ENCODE assay signal across 28 cellular contexts in genomic region chr4:1027916-1028240, GRCh38. TPM values are rescaled to one million over a fixed set of nuclear protein-coding genes. Genes with fewer than 3 reads are reported as not detected.
DNase-seq lines count a peak whose midpoint lies in the region; ATAC-seq, FAIRE-seq and TF ChIP-seq lines count a peak whose summit lies in the region.
"Had no signal": no experiment of that assay in that cellular context is flagged by ENCODE, and none has a peak within 500 bp of the region (broad histone marks: within the 10 kb centered on the region; RNA-seq: fewer than 3 reads in every experiment).

No MANE protein-coding gene starts in this region.

- H3K4me1 ChIP-seq in PC-9 (replicated peaks; ENCODE audit: insufficient read depth) (no peaks in the 10 kb centered on the region), endothelial cell of umbilical vein (ENCODE audit: control insufficient read depth, extremely low read depth, insufficient read depth, low read length) (no peaks in the 10 kb centered on the region), upper lobe of right lung (no peaks in the 10 kb centered on the region)
- H3K4me1 ChIP-seq: HAP-1, prostate gland, sigmoid colon had no signal

- H3K79me2 ChIP-seq in PC-9 (ENCODE audit: low read depth), result no peaks in the 10 kb centered on the region
- H3K79me2 ChIP-seq in endothelial cell of umbilical vein (ENCODE audit: control insufficient read depth, insufficient read depth, low read length), result no peaks in the 10 kb centered on the region

- BruUV-seq in PC-9 (replicated peaks; lab: Mats Ljungman, UMichigan) (TSS peak; percentile 9), endothelial cell of umbilical vein (replicated peaks; lab: Mats Ljungman, UMichigan) (no TSS peak)

- TF ChIP-seq CTCF in PC-9 (conservative IDR thresholded peaks at IDR 0.05) (no peak), endothelial cell of umbilical vein (IDR thresholded peaks at IDR 0.05; ENCODE audit: extremely low read depth in 1 of 2, insufficient read depth in 1 of 2, low read depth in 1 of 2, low read length in 2 of 2) (no peak), upper lobe of right lung (IDR thresholded peaks at IDR 0.05) (no peak)

- no peak overlapping the region for H3K9ac ChIP-seq in endothelial cell of umbilical vein (replicated peaks; ENCODE audit: extremely low read depth, insufficient read depth, low read length)

- H3K9me3 ChIP-seq in PC-9 (ENCODE audit: insufficient read depth, low read depth) (no peaks in the 10 kb centered on the region), endothelial cell of umbilical vein (replicated peaks; ENCODE audit: control insufficient read depth, insufficient read depth, low read length) (no peaks in the 10 kb centered on the region), upper lobe of right lung (no peaks in the 10 kb centered on the region)
- H3K9me3 ChIP-seq: esophagus squamous epithelium, HAP-1, heart left ventricle, prostate gland, sigmoid colon, tibial artery had no signal

- H3K9me2 ChIP-seq in PC-9 (ENCODE audit: insufficient read depth), result no peaks in the 10 kb centered on the region

- H3K9me1 ChIP-seq in endothelial cell of umbilical vein (replicated peaks; ENCODE audit: control insufficient read depth, extremely low read depth, insufficient read depth, low read length), result no peaks in the 10 kb centered on the region

- FAIRE-seq in endothelial cell of umbilical vein (lab: Jason Lieb, UNC) (no peak), urothelium cell line (lab: Jason Lieb, UNC) (no peak)
- FAIRE-seq: endometrium, kidney had no signal

- intact Hi-C loops in PC-9 (cut with micrococcal nuclease; ENCODE audit: unreplicated experiment), result no loop called here
- intact Hi-C loops in endothelial cell of umbilical vein (cut with micrococcal nuclease), result no loop called here
- intact Hi-C loops in upper lobe of right lung (cut with DNase I), result no loop called here

- TF ChIP-seq POLR2A in endothelial cell of umbilical vein (IDR thresholded peaks at IDR 0.05; ENCODE audit: low read depth, low read length), result peak; percentile 17

- peaks cover 20% of the 10 kb centered on the region; the same call in 1 of the 2 replicates for H3F3A ChIP-seq in PC-9 (ENCODE audit: insufficient read depth, low read depth)

- CTCF ChIA-PET in PC-9 (lab: Charles Lee) (no interaction called here), endothelial cell of umbilical vein (lab: Charles Lee) (no interaction called here)

- no peak overlapping the region for H3K4me2 ChIP-seq in PC-9
- H3K4me2 ChIP-seq in endothelial cell of umbilical vein (ENCODE audit: insufficient read depth, low read length), result no peak overlapping the region

- ATAC-seq in upper lobe of right lung, result peak; percentile 3
- ATAC-seq: heart left ventricle had no signal

- dilution Hi-C loops in endothelial cell of umbilical vein (cut with MboI; ENCODE audit: extremely low pct_ligation_motif_present, low sequenced_read_pairs), result no loop called here

- no peak for DNase-seq in PC-9
- no peak for DNase-seq in endothelial cell of umbilical vein (ENCODE audit: low read depth, low spot score)
- no peak for DNase-seq in upper lobe of right lung
- no peak for DNase-seq in stimulated activated naive CD4-positive, alpha-beta T cell treated with Interleukin-2 at 50 U/mL for 16 hours (lab: John Stamatoyannopoulos, UW)
- no peak for DNase-seq in urothelium cell line (ENCODE audit: low spot score)
- DNase-seq: activated CD4-positive, alpha-beta memory T cell treated with anti-CD3 and anti-CD28 coated beads, Interleukin-2, amount 10 ng/mL, durations not matched to agents 7 days and 5 days; activated naive CD4-positive, alpha-beta T cell treated with anti-CD3 and anti-CD28 coated beads, Interleukin-2, amount 50 U/mL, for 16 hours; COR-L47; esophagus squamous epithelium; foreskin melanocyte; heart left ventricle; kidney; midbrain; naive B cell; NCI-H1048; NCI-H446; NCI-H748 treated with DMSO at 0.1 percent for 48 hours; nucleus accumbens; Peyer's patch; SHP77 treated with DMSO at 0.1 percent for 48 hours; sigmoid colon; stimulated activated CD4-positive, alpha-beta T cell treated with anti-CD3 and anti-CD28 coated beads, Interleukin-12 subunit alpha, Interleukin-12 subunit beta, amount 100 ng/mL, for 4 hours; stimulated activated CD4-positive, alpha-beta T cell treated with anti-CD3 and anti-CD28 coated beads, Interleukin-2, amount 100 ng/mL, for 48 hours; tibial artery had no signal

- H4K20me1 ChIP-seq in PC-9 (ENCODE audit: insufficient read depth) (no peaks in the 10 kb centered on the region), endothelial cell of umbilical vein (replicated peaks; ENCODE audit: control insufficient read depth, extremely low read depth, insufficient read depth, low read length) (no peaks in the 10 kb centered on the region)

- H3K4me3 ChIP-seq in PC-9 (no peak overlapping the region), endothelial cell of umbilical vein (replicated peaks in 1 of 3; ENCODE audit: insufficient read depth in 1 of 3, low read depth in 1 of 3, low read length in 3 of 3) (no peak overlapping the region), upper lobe of right lung (no peak overlapping the region)
- H3K4me3 ChIP-seq: esophagus squamous epithelium, HAP-1, heart left ventricle, Peyer's patch, prostate gland, sigmoid colon, tibial artery had no signal

- no peak overlapping the region for H3K27ac ChIP-seq in PC-9
- no peak overlapping the region for H3K27ac ChIP-seq in endothelial cell of umbilical vein (ENCODE audit: insufficient read depth, low read depth, low read length)
- no peak overlapping the region for H3K27ac ChIP-seq in upper lobe of right lung
- H3K27ac ChIP-seq: C4-2B, esophagus squamous epithelium, heart left ventricle, Peyer's patch, prostate gland, sigmoid colon, tibial artery had no signal

- no peak overlapping the region for H2AFZ ChIP-seq in PC-9
- H2AFZ ChIP-seq in endothelial cell of umbilical vein (ENCODE audit: low read depth, low read length), result no peak overlapping the region

- POLR2A ChIA-PET in PC-9 (lab: Charles Lee; ENCODE audit: unreplicated experiment) (no interaction called here), endothelial cell of umbilical vein (lab: Charles Lee) (no interaction called here)

- H3K36me3 ChIP-seq in PC-9 (ENCODE audit: low read depth) (no peaks in the 10 kb centered on the region), endothelial cell of umbilical vein (ENCODE audit: control insufficient read depth in 2 of 2, extremely low read depth in 1 of 2, insufficient read depth in 2 of 2, low read length in 2 of 2) (peaks cover 0 to 15% of the 10 kb centered on the region in 2 experiments), upper lobe of right lung (no peaks in the 10 kb centered on the region)
- H3K36me3 ChIP-seq: prostate gland had no signal

- H3K27me3 ChIP-seq in PC-9 (ENCODE audit: insufficient read depth, low read depth) (peaks cover 16% of the 10 kb centered on the region), endothelial cell of umbilical vein (ENCODE audit: control insufficient read depth in 2 of 2, insufficient read depth in 2 of 2, low read length in 2 of 2) (no peaks in the 10 kb centered on the region), upper lobe of right lung (peaks cover 6% of the 10 kb centered on the region)
- H3K27me3 ChIP-seq: Peyer's patch had no signal

RNA-seq across cellular contexts. Expression of gene FGFRL1, which starts 16.5 kb away (rescaled TPM):
- total RNA-seq in PC-9 (2021), result 59.5 and 61.6 TPM in 2 replicates
- 33.3 and 34.8 TPM in 2 replicates for total RNA-seq in endothelial cell of umbilical vein
- polyA plus RNA-seq in endothelial cell of umbilical vein, result 74.6 and 88.8 TPM in 2 replicates
- 73.5 and 75.3 TPM in 2 replicates for polyA plus RNA-seq in endothelial cell of umbilical vein (2011; cell fraction: cytosol; rRNA removed)
- 26.9 and 32.1 TPM in 2 replicates for polyA plus RNA-seq in endothelial cell of umbilical vein (2011; cell fraction: nucleus; rRNA removed)
- 35.4 and 45.4 TPM in 2 replicates for polyA plus RNA-seq in endothelial cell of umbilical vein (2012)
- polyA minus RNA-seq in endothelial cell of umbilical vein, result 115 and 131 TPM in 2 replicates
- polyA minus RNA-seq in endothelial cell of umbilical vein (2011; cell fraction: cytosol; rRNA and poly(A)+ RNA removed), result 17.3 TPM
- 19.3 and 20.6 TPM in 2 replicates for polyA minus RNA-seq in endothelial cell of umbilical vein (2011; cell fraction: nucleus; rRNA and poly(A)+ RNA removed)
- 25.2 TPM for total RNA-seq in upper lobe of right lung

RNA-seq across cellular contexts. Expression of gene SLC26A1, which starts 34.7 kb away (rescaled TPM):
- total RNA-seq in PC-9 (2021) (0.53 and 1.3 TPM in 2 replicates), endothelial cell of umbilical vein (0.32 TPM in 1 of 2 replicates, not detected in the other), upper lobe of right lung (0.20 TPM)
- polyA plus RNA-seq in endothelial cell of umbilical vein, result 0.06 and 0.10 TPM in 2 replicates
- polyA plus RNA-seq in endothelial cell of umbilical vein (2011; cell fraction: cytosol; rRNA removed), result 0.07 TPM in 1 of 2 replicates, not detected in the other
- polyA plus RNA-seq in endothelial cell of umbilical vein (2011; cell fraction: nucleus; rRNA removed), result 0.14 TPM in 1 of 2 replicates, not detected in the other
- 1.00 and 1.9 TPM in 2 replicates for polyA plus RNA-seq in endothelial cell of umbilical vein (2012)
- not detected in 2 replicates for polyA minus RNA-seq in endothelial cell of umbilical vein
- 0.41 TPM for polyA minus RNA-seq in endothelial cell of umbilical vein (2011; cell fraction: cytosol; rRNA and poly(A)+ RNA removed)
- polyA minus RNA-seq in endothelial cell of umbilical vein (2011; cell fraction: nucleus; rRNA and poly(A)+ RNA removed), result not detected in 2 replicates
- total RNA-seq: esophagus squamous epithelium, sigmoid colon had no signal

RNA-seq across cellular contexts. Expression of gene IDUA, which starts 41.0 kb away (rescaled TPM):
- total RNA-seq in PC-9 (2021) (46.6 and 74.7 TPM in 2 replicates), endothelial cell of umbilical vein (29.2 and 34.1 TPM in 2 replicates), upper lobe of right lung (49.2 TPM)
- 19.1 and 23.6 TPM in 2 replicates for polyA plus RNA-seq in endothelial cell of umbilical vein
- polyA plus RNA-seq in endothelial cell of umbilical vein (2011; cell fraction: cytosol; rRNA removed), result 3.3 and 4.2 TPM in 2 replicates
- 73.4 and 129 TPM in 2 replicates for polyA plus RNA-seq in endothelial cell of umbilical vein (2011; cell fraction: nucleus; rRNA removed)
- 10.2 and 16.5 TPM in 2 replicates for polyA plus RNA-seq in endothelial cell of umbilical vein (2012)
- polyA minus RNA-seq in endothelial cell of umbilical vein, result 9.5 and 14.7 TPM in 2 replicates
- 1.6 TPM for polyA minus RNA-seq in endothelial cell of umbilical vein (2011; cell fraction: cytosol; rRNA and poly(A)+ RNA removed)
- 10.7 and 32.5 TPM in 2 replicates for polyA minus RNA-seq in endothelial cell of umbilical vein (2011; cell fraction: nucleus; rRNA and poly(A)+ RNA removed)

RNA-seq across cellular contexts. Expression of gene DGKQ, which starts 54.5 kb away (rescaled TPM):
- total RNA-seq in PC-9 (2021), result 11.5 and 16.9 TPM in 2 replicates
- 20.2 and 20.4 TPM in 2 replicates for total RNA-seq in endothelial cell of umbilical vein
- 15.8 and 18.3 TPM in 2 replicates for polyA plus RNA-seq in endothelial cell of umbilical vein
- 7.2 and 12.3 TPM in 2 replicates for polyA plus RNA-seq in endothelial cell of umbilical vein (2011; cell fraction: cytosol; rRNA removed)
- polyA plus RNA-seq in endothelial cell of umbilical vein (2011; cell fraction: nucleus; rRNA removed), result 64.3 and 74.9 TPM in 2 replicates
- polyA plus RNA-seq in endothelial cell of umbilical vein (2012), result 9.3 and 13.6 TPM in 2 replicates
- polyA minus RNA-seq in endothelial cell of umbilical vein, result 8.7 and 12.7 TPM in 2 replicates
- 1.8 TPM for polyA minus RNA-seq in endothelial cell of umbilical vein (2011; cell fraction: cytosol; rRNA and poly(A)+ RNA removed)
- 12.3 and 21.8 TPM in 2 replicates for polyA minus RNA-seq in endothelial cell of umbilical vein (2011; cell fraction: nucleus; rRNA and poly(A)+ RNA removed)
- 19.1 TPM for total RNA-seq in upper lobe of right lung
